In genomic region chr7:8261711-8262695, GRCh38 we compare ENCODE assay signal across 1 cellular context.
A peak's percentile ranks its signal among the peaks of the same experiment; 100 is the strongest.
TF ChIP-seq lines count a peak whose summit lies in the region.

Gene ICA1, minus strand, starts transcription at chr7:8262167. Its CDS starts 26,241 bp downstream, at chr7:8235926.

TF ChIP-seq in HepG2, 621 proteins besides CTCF, POLR2A, EP300 and RAD21 (continued from another document):
- TF ChIP-seq ZNF687 (CRISPR knock-in tag; IDR thresholded peaks at IDR 0.05) (peak; percentile 16; the same call in 1 of the 2 replicates), ZSCAN21 (CRISPR knock-in tag; IDR thresholded peaks at IDR 0.05; ENCODE audit: borderline replicate concordance) (no peak), ZFP36 (IDR thresholded peaks at IDR 0.05; ENCODE audit: borderline replicate concordance, low read depth, low read length, partially characterized antibody) (no peak), HMGA1 (CRISPR knock-in tag; conservative IDR thresholded peaks at IDR 0.05) (no peak), ZNF230 (CRISPR knock-in tag; IDR thresholded peaks at IDR 0.05) (no peak), TOE1 (CRISPR knock-in tag; IDR thresholded peaks at IDR 0.05) (no peak), MYPOP (CRISPR knock-in tag; IDR thresholded peaks at IDR 0.05) (peak; percentile 67), ZZZ3 (CRISPR knock-in tag; IDR thresholded peaks at IDR 0.05; ENCODE audit: borderline replicate concordance) (no peak), ZNF775 (CRISPR knock-in tag; IDR thresholded peaks at IDR 0.05; ENCODE audit: borderline replicate concordance) (no peak), ZNF350 (CRISPR knock-in tag; IDR thresholded peaks at IDR 0.05; ENCODE audit: borderline replicate concordance, low read depth) (no peak), AKAP8 (CRISPR knock-in tag; IDR thresholded peaks at IDR 0.05) (no peak), ZNF557 (CRISPR knock-in tag; IDR thresholded peaks at IDR 0.05) (no peak), TEAD3 (CRISPR knock-in tag; optimal IDR thresholded peaks at IDR 0.05; ENCODE audit: borderline replicate concordance) (no peak)
- TF ChIP-seq, protein P1, sequence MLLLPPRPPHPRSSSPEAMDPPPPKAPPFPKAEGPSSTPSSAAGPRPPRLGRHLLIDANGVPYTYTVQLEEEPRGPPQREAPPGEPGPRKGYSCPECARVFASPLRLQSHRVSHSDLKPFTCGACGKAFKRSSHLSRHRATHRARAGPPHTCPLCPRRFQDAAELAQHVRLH (CRISPR knock-in tag; IDR thresholded peaks at IDR 0.05; ENCODE audit: borderline replicate concordance, low read depth), result no peak
- TF ChIP-seq, protein P2, sequence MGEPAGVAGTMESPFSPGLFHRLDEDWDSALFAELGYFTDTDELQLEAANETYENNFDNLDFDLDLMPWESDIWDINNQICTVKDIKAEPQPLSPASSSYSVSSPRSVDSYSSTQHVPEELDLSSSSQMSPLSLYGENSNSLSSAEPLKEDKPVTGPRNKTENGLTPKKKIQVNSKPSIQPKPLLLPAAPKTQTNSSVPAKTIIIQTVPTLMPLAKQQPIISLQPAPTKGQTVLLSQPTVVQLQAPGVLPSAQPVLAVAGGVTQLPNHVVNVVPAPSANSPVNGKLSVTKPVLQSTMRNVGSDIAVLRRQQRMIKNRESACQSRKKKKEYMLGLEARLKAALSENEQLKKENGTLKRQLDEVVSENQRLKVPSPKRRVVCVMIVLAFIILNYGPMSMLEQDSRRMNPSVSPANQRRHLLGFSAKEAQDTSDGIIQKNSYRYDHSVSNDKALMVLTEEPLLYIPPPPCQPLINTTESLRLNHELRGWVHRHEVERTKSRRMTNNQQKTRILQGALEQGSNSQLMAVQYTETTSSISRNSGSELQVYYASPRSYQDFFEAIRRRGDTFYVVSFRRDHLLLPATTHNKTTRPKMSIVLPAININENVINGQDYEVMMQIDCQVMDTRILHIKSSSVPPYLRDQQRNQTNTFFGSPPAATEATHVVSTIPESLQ (CRISPR knock-in tag; conservative IDR thresholded peaks at IDR 0.05), result no peak
- TF ChIP-seq, protein P3, sequence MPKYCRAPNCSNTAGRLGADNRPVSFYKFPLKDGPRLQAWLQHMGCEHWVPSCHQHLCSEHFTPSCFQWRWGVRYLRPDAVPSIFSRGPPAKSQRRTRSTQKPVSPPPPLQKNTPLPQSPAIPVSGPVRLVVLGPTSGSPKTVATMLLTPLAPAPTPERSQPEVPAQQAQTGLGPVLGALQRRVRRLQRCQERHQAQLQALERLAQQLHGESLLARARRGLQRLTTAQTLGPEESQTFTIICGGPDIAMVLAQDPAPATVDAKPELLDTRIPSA (CRISPR knock-in tag; IDR thresholded peaks at IDR 0.05; ENCODE audit: borderline replicate concordance), result no peak
